In the genomic region with DNA sequence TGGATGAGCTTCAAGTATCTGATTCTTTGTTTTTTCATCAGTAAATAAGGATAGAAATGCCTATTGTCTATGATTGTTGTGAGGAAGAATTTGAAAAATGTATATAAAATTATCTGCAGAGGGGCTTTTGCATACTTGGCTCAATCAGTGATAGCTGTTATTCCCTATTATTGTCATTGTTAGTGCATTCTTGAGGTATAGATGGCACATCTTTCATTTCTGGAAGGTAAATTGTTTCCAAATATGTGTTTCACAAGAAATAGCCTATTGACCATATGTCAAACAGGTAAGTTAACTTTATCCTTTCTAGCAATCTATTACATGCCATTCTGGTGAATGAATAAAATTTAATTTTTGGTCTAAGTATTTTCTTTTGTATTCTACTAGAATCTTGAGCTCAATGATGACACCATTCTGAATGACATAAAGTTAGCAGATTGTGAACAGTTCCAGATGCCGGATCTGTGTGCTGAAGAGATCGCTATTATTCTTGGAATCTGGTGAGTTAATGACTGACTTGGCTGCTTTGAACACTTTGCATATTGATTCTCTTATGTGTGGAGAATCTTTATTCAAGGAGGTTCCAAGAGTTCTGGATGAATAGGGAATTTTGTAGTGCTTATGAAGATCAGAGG, we compare ENCODE assay signal across 21 cellular contexts.
"Had no signal": no experiment of that assay in that cellular context is flagged by ENCODE, and none has a peak within 500 bp of the region (broad histone marks: within the 10 kb centered on the region; RNA-seq: fewer than 3 reads in every experiment).

No MANE protein-coding gene starts in this region.

- H3K27ac ChIP-seq: epithelial cell of prostate, left ventricle myocardium inferior, neural progenitor cell, sigmoid colon, testis, upper lobe of left lung had no signal

- H3K4me3 ChIP-seq: left ventricle myocardium inferior, neural progenitor cell, sigmoid colon, smooth muscle cell, testis, upper lobe of left lung had no signal

- H3K27me3 ChIP-seq: neural progenitor cell, sigmoid colon, testis, upper lobe of left lung had no signal

- H2AFZ ChIP-seq: neural progenitor cell had no signal

- H3K9ac ChIP-seq: neural progenitor cell had no signal

- H3K4me2 ChIP-seq: neural progenitor cell, smooth muscle cell had no signal

- FAIRE-seq: frontal cortex had no signal

- H3K4me1 ChIP-seq: left ventricle myocardium inferior, neural progenitor cell, sigmoid colon, testis, upper lobe of left lung had no signal

- ATAC-seq: naive thymus-derived CD8-positive, alpha-beta T cell; stimulated activated memory B cell treated with anti-CD40 and anti-IgM and Interleukin-4, amounts not matched to agents 10 μg/mL and 1 μg/mL and 100 μg/mL, for 72 hours had no signal

- DNase-seq: activated CD4-positive, alpha-beta memory T cell treated with anti-CD3 and anti-CD28 coated beads, Interleukin-2, amount 10 ng/mL, durations not matched to agents 7 days and 5 days; activated CD4-positive, alpha-beta T cell treated with anti-CD3 and anti-CD28 coated beads for 48 hours; activated effector memory CD4-positive, alpha-beta T cell treated with anti-CD3 and anti-CD28 coated beads, Interleukin-2, amount 50 U/mL, for 16 hours; activated naive CD4-positive, alpha-beta T cell treated with anti-CD3 and anti-CD28 coated beads, Interleukin-2, amount 10 ng/mL, durations not matched to agents 7 days and 5 days; amygdala; cerebellar nuclear complex; cortex of kidney; hippocampal formation; kidney glomerular epithelial cell; left ventricle myocardium inferior; naive thymus-derived CD8-positive, alpha-beta T cell; posterior cingulate gyrus; sigmoid colon; stimulated activated CD4-positive, alpha-beta T cell treated with anti-CD3 and anti-CD28 coated beads, Interleukin-15, amount 100 ng/mL, for 24 hours; testis; upper lobe of left lung had no signal

- H3K9me3 ChIP-seq: left ventricle myocardium inferior, sigmoid colon, testis, upper lobe of left lung had no signal
